Comparison of ENCODE assay signal across 8 cellular contexts in the genomic region with DNA sequence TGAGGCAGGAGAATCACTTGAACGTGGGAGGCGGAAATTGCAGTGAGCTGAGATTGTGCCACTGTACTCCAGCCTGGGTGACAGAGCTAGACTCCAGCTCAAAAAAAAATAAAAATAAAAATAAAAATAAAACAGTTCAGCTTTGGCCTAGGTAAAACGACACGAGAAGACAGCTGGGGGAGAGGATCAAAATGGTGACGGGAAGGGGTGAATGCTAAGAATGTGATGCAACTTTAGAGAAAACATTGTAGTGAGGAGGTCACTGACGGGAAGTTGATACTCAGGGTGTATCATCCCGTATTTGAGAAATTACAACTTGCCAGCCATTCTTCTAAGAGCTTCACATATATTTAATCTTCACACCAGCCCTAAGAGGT. TPM values are rescaled to one million over a fixed set of nuclear protein-coding genes. Genes with fewer than 3 reads are reported as not detected.
DNase-seq lines count a peak whose midpoint lies in the region; ATAC-seq and TF ChIP-seq lines count a peak whose summit lies in the region.

No MANE protein-coding gene starts in this region.

- no peak overlapping the region for H3K27ac ChIP-seq in SK-N-MC

- ATAC-seq in esophagus mucosa: no peak

- H3K9ac ChIP-seq in SK-N-MC (ENCODE audit: insufficient read length): no peak overlapping the region

- no peaks in the 10 kb centered on the region for H3K9me3 ChIP-seq in SK-N-MC (ENCODE audit: low read depth, low read length)

- no peaks in the 10 kb centered on the region; the same call in 1 of the 2 replicates for H3K36me3 ChIP-seq in SK-N-MC (ENCODE audit: insufficient read depth, low read length)

- DNase-seq in SK-N-MC (ENCODE audit: low read depth, low spot score): no peak
- DNase-seq in fibroblast of mammary gland (ENCODE audit: low read depth): peak; percentile 50
- DNase-seq in skeletal muscle cell (ENCODE audit: low read depth): no peak
- DNase-seq in activated CD4-positive, alpha-beta T cell treated with anti-CD3 and anti-CD28 coated beads, Interleukin-2, amount 50 U/mL, for 4 hours: no peak
- no peak for DNase-seq in KBM-7
- DNase-seq in NK-92 treated with Interleukin-12 subunit alpha and Interleukin-12 subunit beta, amount 100 ng/mL, for 24 hours (lab: John Stamatoyannopoulos, UW): no peak

- in situ Hi-C loops in KBM-7 (cut with MboI; ENCODE audit: low pct_unique_long_range_greater_than_20kb, low sequenced_read_pairs): no loop called here

- no peak for TF ChIP-seq CTCF in GM12875 (IDR thresholded peaks at IDR 0.05; ENCODE audit: borderline replicate concordance, insufficient read depth, low read depth, low read length)
- TF ChIP-seq CTCF in fibroblast of mammary gland (conservative IDR thresholded peaks at IDR 0.05; ENCODE audit: control insufficient read depth, insufficient read depth, low read depth, low read length): no peak

- H3K4me3 ChIP-seq in GM12875 (ENCODE audit: low read depth, low read length) (peak overlapping the region; percentile 94), SK-N-MC (peak overlapping the region; percentile 78), fibroblast of mammary gland (ENCODE audit: control insufficient read depth, low read depth, low read length) (peak overlapping the region; percentile 63), skeletal muscle cell (ENCODE audit: low read depth, low read length) (peak overlapping the region; percentile 86)

RNA-seq across cellular contexts. Expression of a gene that starts 1.1 kb away (rescaled TPM):
- 15.9 TPM for total RNA-seq in esophagus mucosa

RNA-seq across cellular contexts. Expression of a gene that starts 24.9 kb away (rescaled TPM):
- 71.7 TPM for total RNA-seq in esophagus mucosa

RNA-seq across cellular contexts. Expression of a gene that starts 28.5 kb away (rescaled TPM):
- total RNA-seq in esophagus mucosa: 23.5 TPM
